In the genomic region with DNA sequence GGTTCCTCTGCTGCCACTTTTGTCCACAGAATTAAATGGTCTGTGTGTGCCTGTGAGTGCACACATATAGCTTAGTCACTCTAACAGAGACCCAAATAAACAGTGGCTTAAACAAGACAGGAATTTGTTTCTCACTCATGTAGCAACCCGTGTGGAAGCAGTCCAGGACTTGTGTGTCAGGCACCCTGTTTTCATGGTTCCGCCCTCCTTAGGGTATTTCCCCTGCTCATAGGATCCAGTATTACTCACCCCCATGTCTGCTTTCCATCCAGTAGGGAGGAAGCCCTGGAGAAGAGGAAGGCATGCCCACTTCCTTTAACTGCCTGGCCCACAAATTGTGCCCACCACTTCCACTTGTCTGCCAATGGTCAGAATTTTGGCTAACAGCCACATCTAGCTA, we compare ENCODE assay signal across 8 cellular contexts. TPM values are rescaled to one million over a fixed set of nuclear protein-coding genes. Genes with fewer than 3 reads are reported as not detected.
DNase-seq lines count a peak whose midpoint lies in the region; TF ChIP-seq lines count a peak whose summit lies in the region.

No MANE protein-coding gene starts in this region.

- TF ChIP-seq CTCF in astrocyte of the cerebellum (IDR thresholded peaks at IDR 0.05; ENCODE audit: low read depth, low read length, missing control alignments) (no peak), lower leg skin (IDR thresholded peaks at IDR 0.05) (no peak)

- in situ Hi-C loops in astrocyte of the cerebellum (cut with HindIII; ENCODE audit: low sequenced_read_pairs), result no loop called here

- intact Hi-C loops in lower leg skin (cut with DNase I; ENCODE audit: low total_unique reads), result no loop called here

- 18 to 28% methylated on average over 2 of the region's 2 CpGs for WGBS in lower leg skin, 2 donors

- H3K4me3 ChIP-seq in astrocyte of the cerebellum (ENCODE audit: low read depth, low read length) (no peak overlapping the region), lower leg skin (ENCODE audit: low read depth, poor library complexity, severe bottlenecking) (no peak overlapping the region)

- peak; percentile 78 for DNase-seq in AG08395 (ENCODE audit: low spot score)
- DNase-seq in HK-2 (ENCODE audit: unreplicated experiment), result peak; percentile 58
- peak; percentile 45 for DNase-seq in astrocyte of the cerebellum (ENCODE audit: low read depth)
- DNase-seq in lower leg skin (ENCODE audit: low spot score in 2 of 2), result peak; percentile 81 to 90
- no peak for DNase-seq in NCI-H774 (lab: John Stamatoyannopoulos, UW)
- DNase-seq in stimulated activated naive CD4-positive, alpha-beta T cell (lab: John Stamatoyannopoulos, UW), result no peak
- DNase-seq in SHP77 treated with DMSO at 0.1 percent for 48 hours (lab: John Stamatoyannopoulos, UW), result no peak
- DNase-seq in DMS79 treated with DMSO at 0.1 percent for 48 hours (lab: John Stamatoyannopoulos, UW), result no peak

- TF ChIP-seq POLR2A in lower leg skin (IDR thresholded peaks at IDR 0.05), result no peak

RNA-seq across cellular contexts. Expression of gene TACSTD2, which starts 41.3 kb away (rescaled TPM):
- total RNA-seq in lower leg skin, result 1,000 to 10,000 TPM in 1 of 4 donors, 100 to 1,000 TPM in 3; 672 to 1,075 (median 946) TPM

Comparison
In these comparisons a context has a peak if more than half of its experiments do, and no peak if none do; other contexts are left out.
1. DNase-seq: peak in AG08395 (single experiment), HK-2 (single experiment), astrocyte of the cerebellum (single experiment) and lower leg skin (2 of 2); none in NCI-H774 (single experiment), stimulated activated naive CD4-positive, alpha-beta T cell (0 of 6), SHP77 treated with DMSO at 0.1 percent for 48 hours (single experiment) and DMS79 treated with DMSO at 0.1 percent for 48 hours (single experiment).